16 cellular contexts compared by ENCODE assay signal in genomic region chr11:118514103-118514502, GRCh38. TPM values are rescaled to one million over a fixed set of nuclear protein-coding genes. Genes with fewer than 3 reads are reported as not detected.
A peak's percentile ranks its signal among the peaks of the same experiment; 100 is the strongest.
DNase-seq lines count a peak whose midpoint lies in the region; ATAC-seq and TF ChIP-seq lines count a peak whose summit lies in the region.
"Had no signal": no experiment of that assay in that cellular context is flagged by ENCODE, and none has a peak within 500 bp of the region (broad histone marks: within the 10 kb centered on the region; RNA-seq: fewer than 3 reads in every experiment).

No MANE protein-coding gene starts in this region.

- no TSS peak for BruUV-seq in PC-3 (replicated peaks; lab: Mats Ljungman, UMichigan)

- H3K36me3 ChIP-seq in PC-3 (ENCODE audit: low read depth, low read length): peaks cover 63% of the 10 kb centered on the region

- no peaks in the 10 kb centered on the region for H3K27me3 ChIP-seq in PC-3 (ENCODE audit: low read length)

- H3K4me1 Mint-ChIP-seq in activated naive CD4-positive, alpha-beta T cell treated with anti-CD3 and anti-CD28 coated beads, Interleukin-2, amount 50 U/mL, for 24 hours: peaks cover 11% of the 10 kb centered on the region
- peaks cover 5% of the 10 kb centered on the region for H3K4me1 Mint-ChIP-seq in activated naive CD8-positive, alpha-beta T cell treated with anti-CD3 and anti-CD28 coated beads, Interleukin-2, amount 50 U/mL, for 24 hours
- H3K4me1 Mint-ChIP-seq in type B pancreatic cell (ENCODE audit: unreplicated experiment): no peaks in the 10 kb centered on the region

- no peak for TF ChIP-seq CTCF in PC-3 (conservative IDR thresholded peaks at IDR 0.05; ENCODE audit: low read depth, low read length)
- TF ChIP-seq CTCF in type B pancreatic cell (conservative IDR thresholded peaks at IDR 0.05): no peak

- POLR2A ChIA-PET in PC-3 (lab: Charles Lee; ENCODE audit: unreplicated experiment): no interaction called here

- no peaks in the 10 kb centered on the region for H3K4me1 ChIP-seq in PC-3 (ENCODE audit: insufficient read depth, low read length)

- H3K9ac ChIP-seq in PC-3 (ENCODE audit: low read length): no peak overlapping the region

- H3F3A ChIP-seq in PC-3 (ENCODE audit: low read length, unreplicated experiment): no peaks in the 10 kb centered on the region

- ATAC-seq in PC-3 (peak; percentile 67), HG02798 (IDR thresholded peaks at IDR 0.05; ENCODE audit: poor library complexity, unreplicated experiment) (no peak), GM21381 (IDR thresholded peaks at IDR 0.05; ENCODE audit: unreplicated experiment) (no peak)
- no peak for ATAC-seq in activated naive CD8-positive, alpha-beta T cell treated with anti-CD3 and anti-CD28 coated beads, Interleukin-2, amount 50 U/mL, for 24 hours
- ATAC-seq: right cardiac atrium had no signal

- H3K4me3 ChIP-seq in PC-3 (ENCODE audit: low read length): no peak overlapping the region
- H3K4me3 ChIP-seq: thoracic aorta had no signal

- no peaks in the 10 kb centered on the region for H3K9me2 ChIP-seq in PC-3 (replicated peaks; ENCODE audit: low read length)

- H3K27ac Mint-ChIP-seq in activated naive CD4-positive, alpha-beta T cell treated with anti-CD3 and anti-CD28 coated beads, Interleukin-2, amount 50 U/mL, for 24 hours: peak overlapping the region; percentile 1
- peak overlapping the region; percentile 8 for H3K27ac Mint-ChIP-seq in activated naive CD8-positive, alpha-beta T cell treated with anti-CD3 and anti-CD28 coated beads, Interleukin-2, amount 50 U/mL, for 24 hours
- peak overlapping the region; percentile 8 for H3K27ac Mint-ChIP-seq in type B pancreatic cell

- CTCF ChIA-PET in PC-3 (lab: Charles Lee): no interaction called here

- H4K20me1 ChIP-seq in PC-3 (ENCODE audit: low read length): no peaks in the 10 kb centered on the region

- no peak overlapping the region for H2AFZ ChIP-seq in PC-3 (ENCODE audit: low read length)

- no peak overlapping the region for H3K27ac ChIP-seq in PC-3 (ENCODE audit: low read length)
- H3K27ac ChIP-seq: thoracic aorta had no signal

- no peaks in the 10 kb centered on the region for H3K9me3 ChIP-seq in PC-3 (ENCODE audit: low read length)
- H3K9me3 ChIP-seq: thoracic aorta had no signal

- no peaks in the 10 kb centered on the region for H3K79me2 ChIP-seq in PC-3 (ENCODE audit: low read length)

- intact Hi-C loops in PC-3 (cut with micrococcal nuclease): no loop called here

- no peak overlapping the region for H3K4me3 Mint-ChIP-seq in activated naive CD4-positive, alpha-beta T cell treated with anti-CD3 and anti-CD28 coated beads, Interleukin-2, amount 50 U/mL, for 24 hours
- H3K4me3 Mint-ChIP-seq in activated naive CD8-positive, alpha-beta T cell treated with anti-CD3 and anti-CD28 coated beads, Interleukin-2, amount 50 U/mL, for 24 hours: no peak overlapping the region
- no peak overlapping the region for H3K4me3 Mint-ChIP-seq in type B pancreatic cell

- no peaks in the 10 kb centered on the region for H3K9me3 Mint-ChIP-seq in activated naive CD4-positive, alpha-beta T cell treated with anti-CD3 and anti-CD28 coated beads, Interleukin-2, amount 50 U/mL, for 24 hours
- no peaks in the 10 kb centered on the region for H3K9me3 Mint-ChIP-seq in activated naive CD8-positive, alpha-beta T cell treated with anti-CD3 and anti-CD28 coated beads, Interleukin-2, amount 50 U/mL, for 24 hours
- no peaks in the 10 kb centered on the region for H3K9me3 Mint-ChIP-seq in type B pancreatic cell

- no peak overlapping the region for H3K4me2 ChIP-seq in PC-3 (ENCODE audit: low read length)

- no peaks in the 10 kb centered on the region for H3K27me3 Mint-ChIP-seq in activated naive CD4-positive, alpha-beta T cell treated with anti-CD3 and anti-CD28 coated beads, Interleukin-2, amount 50 U/mL, for 24 hours
- H3K27me3 Mint-ChIP-seq in activated naive CD8-positive, alpha-beta T cell treated with anti-CD3 and anti-CD28 coated beads, Interleukin-2, amount 50 U/mL, for 24 hours: no peaks in the 10 kb centered on the region
- H3K27me3 Mint-ChIP-seq in type B pancreatic cell: no peaks in the 10 kb centered on the region

- H3K36me3 Mint-ChIP-seq in activated naive CD4-positive, alpha-beta T cell treated with anti-CD3 and anti-CD28 coated beads, Interleukin-2, amount 50 U/mL, for 24 hours: peaks cover 26% of the 10 kb centered on the region
- peaks cover 33% of the 10 kb centered on the region for H3K36me3 Mint-ChIP-seq in activated naive CD8-positive, alpha-beta T cell treated with anti-CD3 and anti-CD28 coated beads, Interleukin-2, amount 50 U/mL, for 24 hours (ENCODE audit: low read depth)
- H3K36me3 Mint-ChIP-seq in type B pancreatic cell: peaks cover 31% of the 10 kb centered on the region

- no peak for DNase-seq in activated naive CD4-positive, alpha-beta T cell treated with anti-CD3 and anti-CD28 coated beads, Interleukin-2, amount 50 U/mL, for 16 hours
- DNase-seq in PC-3: no peak
- no peak for DNase-seq in activated naive CD8-positive, alpha-beta T cell treated with anti-CD3 and anti-CD28 coated beads, Interleukin-2, amount 50 U/mL, for 24 hours
- DNase-seq in type B pancreatic cell (ENCODE audit: extremely low spot score, unreplicated experiment): no peak
- no peak for DNase-seq in C1 segment of cervical spinal cord (lab: John Stamatoyannopoulos, UW)
- DNase-seq: activated effector memory CD4-positive, alpha-beta T cell treated with anti-CD3 and anti-CD28 coated beads, Interleukin-2, amount 50 U/mL, for 16 hours; head of caudate nucleus; Karpas-422; NCI-H1092 treated with DMSO at 0.1 percent for 48 hours; NCI-H524 treated with DMSO at 0.1 percent for 48 hours; right cardiac atrium had no signal

RNA-seq across cellular contexts. Expression of gene TTC36, which starts 13.2 kb away (rescaled TPM):
- total RNA-seq in PC-3 (2014; rRNA removed) (2.7 and 6.2 TPM in 2 replicates), type B pancreatic cell (ENCODE audit: low replicate concordance) (1.6 and 1.8 TPM in 2 replicates)
- total RNA-seq: H1 had no signal

RNA-seq across cellular contexts. Expression of gene TMEM25, which starts 16.9 kb away (rescaled TPM):
- 49.8 and 50.4 TPM in 2 replicates for total RNA-seq in PC-3 (2014; rRNA removed)
- 35.8 and 47.3 TPM in 2 replicates for total RNA-seq in type B pancreatic cell (ENCODE audit: low replicate concordance)

RNA-seq across cellular contexts. Expression of gene IFT46, which starts 51.6 kb away (rescaled TPM):
- total RNA-seq in PC-3 (2014; rRNA removed) (32.9 and 35.2 TPM in 2 replicates), type B pancreatic cell (ENCODE audit: low replicate concordance) (18.9 and 28.7 TPM in 2 replicates)

RNA-seq across cellular contexts. Expression of gene ARCN1, which starts 58.1 kb away (rescaled TPM):
- total RNA-seq in PC-3 (2014; rRNA removed) (122 and 132 TPM in 2 replicates), type B pancreatic cell (ENCODE audit: low replicate concordance) (139 and 175 TPM in 2 replicates)
